31 cellular contexts compared by ENCODE assay signal in the genomic region with DNA sequence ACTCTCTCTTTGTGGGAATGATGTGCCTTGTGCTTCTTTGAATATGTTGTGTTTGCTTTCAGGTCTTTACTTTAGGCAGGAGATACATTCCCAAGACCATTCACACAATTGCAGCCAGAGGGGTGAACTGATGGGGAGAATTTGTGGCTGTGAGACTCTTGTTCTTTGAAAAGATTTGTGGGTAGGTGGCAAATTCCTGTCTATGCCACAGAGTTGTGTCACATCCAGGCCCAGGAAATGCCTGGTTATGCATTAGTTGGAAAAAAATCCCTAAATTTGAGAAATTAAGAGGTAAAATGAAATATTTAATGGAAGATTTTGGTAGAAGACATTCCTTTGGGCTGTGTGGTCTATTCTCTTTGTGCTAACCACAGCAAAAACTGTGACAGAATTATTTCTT. TPM values are rescaled to one million over a fixed set of nuclear protein-coding genes. Genes with fewer than 3 reads are reported as not detected.
"Had no signal": no experiment of that assay in that cellular context is flagged by ENCODE, and none has a peak within 500 bp of the region (broad histone marks: within the 10 kb centered on the region; RNA-seq: fewer than 3 reads in every experiment).

No MANE protein-coding gene starts in this region.

- H3K9me3 Mint-ChIP-seq: activated CD4-positive, alpha-beta memory T cell treated with anti-CD3 and anti-CD28 coated beads for 36 hours; activated naive CD4-positive, alpha-beta T cell treated with anti-CD3 and anti-CD28 coated beads, Interleukin-2, amount 10 ng/mL, durations not matched to agents 7 days and 5 days; activated naive CD4-positive, alpha-beta T cell treated with anti-CD3 and anti-CD28 coated beads, Interleukin-2, amount 50 U/mL, for 72 hours; activated naive CD8-positive, alpha-beta T cell treated with anti-CD3 and anti-CD28 coated beads, Interleukin-2, amount 10 ng/mL, durations not matched to agents 7 days and 5 days; activated T-cell treated with anti-CD3 and anti-CD28 coated beads, Interleukin-2, amount 50 U/mL, for 24 hours had no signal

- H3K4me3 ChIP-seq: ascending aorta, body of pancreas, colonic mucosa, esophagus squamous epithelium, gastroesophageal sphincter, heart right ventricle had no signal

- H3K27me3 ChIP-seq: ascending aorta, body of pancreas, colonic mucosa, esophagus squamous epithelium, gastroesophageal sphincter, heart right ventricle had no signal

- H3K36me3 ChIP-seq: ascending aorta, colonic mucosa, esophagus squamous epithelium, gastroesophageal sphincter, heart right ventricle had no signal

- H3K27me3 Mint-ChIP-seq: activated CD4-positive, alpha-beta memory T cell treated with anti-CD3 and anti-CD28 coated beads for 36 hours; activated naive CD4-positive, alpha-beta T cell treated with anti-CD3 and anti-CD28 coated beads, Interleukin-2, amount 10 ng/mL, durations not matched to agents 7 days and 5 days; activated naive CD8-positive, alpha-beta T cell treated with anti-CD3 and anti-CD28 coated beads, Interleukin-2, amount 10 ng/mL, durations not matched to agents 7 days and 5 days; activated T-cell treated with anti-CD3 and anti-CD28 coated beads, Interleukin-2, amount 50 U/mL, for 24 hours had no signal

- H3K36me3 Mint-ChIP-seq: activated CD4-positive, alpha-beta memory T cell treated with anti-CD3 and anti-CD28 coated beads for 36 hours; activated naive CD4-positive, alpha-beta T cell treated with anti-CD3 and anti-CD28 coated beads, Interleukin-2, amount 10 ng/mL, durations not matched to agents 7 days and 5 days; activated naive CD4-positive, alpha-beta T cell treated with anti-CD3 and anti-CD28 coated beads, Interleukin-2, amount 50 U/mL, for 72 hours; activated naive CD8-positive, alpha-beta T cell treated with anti-CD3 and anti-CD28 coated beads, Interleukin-2, amount 10 ng/mL, durations not matched to agents 7 days and 5 days had no signal

- H3K4me1 ChIP-seq: ascending aorta, body of pancreas, colonic mucosa, esophagus squamous epithelium, gastroesophageal sphincter, heart right ventricle had no signal

- H3K4me3 Mint-ChIP-seq: activated CD4-positive, alpha-beta memory T cell treated with anti-CD3 and anti-CD28 coated beads for 36 hours; activated CD4-positive, alpha-beta T cell treated with anti-CD3 and anti-CD28 coated beads for 36 hours; activated CD4-positive, alpha-beta T cell treated with anti-CD3 and anti-CD28 coated beads, Interleukin-2, amount 10 ng/mL, durations not matched to agents 24 days and 14 days; activated naive CD4-positive, alpha-beta T cell treated with anti-CD3 and anti-CD28 coated beads, Interleukin-2, amount 10 ng/mL, durations not matched to agents 7 days and 5 days; activated naive CD8-positive, alpha-beta T cell treated with anti-CD3 and anti-CD28 coated beads, Interleukin-2, amount 10 ng/mL, durations not matched to agents 7 days and 5 days; activated T-cell treated with anti-CD3 and anti-CD28 coated beads, Interleukin-2, amount 50 U/mL, for 24 hours; activated T-cell treated with anti-CD3 and anti-CD28 coated beads, Interleukin-2, amount 50 U/mL, for 72 hours had no signal

- H3K27ac ChIP-seq: ascending aorta, body of pancreas, colonic mucosa, epithelial cell of prostate, esophagus squamous epithelium, gastroesophageal sphincter, heart right ventricle had no signal

- H3K9me3 ChIP-seq: ascending aorta, body of pancreas, colonic mucosa, esophagus squamous epithelium, gastroesophageal sphincter, heart right ventricle had no signal

- H3K4me1 Mint-ChIP-seq: activated CD4-positive, alpha-beta T cell treated with anti-CD3 and anti-CD28 coated beads for 36 hours; activated CD4-positive, alpha-beta T cell treated with anti-CD3 and anti-CD28 coated beads, Interleukin-2, amount 10 ng/mL, durations not matched to agents 24 days and 14 days; activated naive CD4-positive, alpha-beta T cell treated with anti-CD3 and anti-CD28 coated beads, Interleukin-2, amount 10 ng/mL, durations not matched to agents 7 days and 5 days; activated naive CD8-positive, alpha-beta T cell treated with anti-CD3 and anti-CD28 coated beads, Interleukin-2, amount 10 ng/mL, durations not matched to agents 7 days and 5 days had no signal

- DNase-seq: activated CD4-positive, alpha-beta memory T cell treated with anti-CD3 and anti-CD28 coated beads for 36 hours; activated CD4-positive, alpha-beta T cell treated with anti-CD3 and anti-CD28 coated beads for 36 hours; activated CD4-positive, alpha-beta T cell treated with anti-CD3 and anti-CD28 coated beads, Interleukin-2, amount 10 ng/mL, durations not matched to agents 24 days and 14 days; activated CD4-positive, CD25-positive, alpha-beta regulatory T cell; activated CD4-positive, CD25-positive, alpha-beta regulatory T cell treated with anti-CD3 and anti-CD28 coated beads, Interleukin-2, amount 50 U/mL, for 72 hours; activated CD8-positive, alpha-beta memory T cell treated with anti-CD3 and anti-CD28 coated beads, Interleukin-2, amount 50 U/mL, for 48 hours; activated gamma-delta T cell; activated naive CD4-positive, alpha-beta T cell; activated naive CD4-positive, alpha-beta T cell treated with anti-CD3 and anti-CD28 coated beads, Interleukin-2, amount 10 ng/mL, durations not matched to agents 7 days and 5 days; activated naive CD8-positive, alpha-beta T cell treated with anti-CD3 and anti-CD28 coated beads, Interleukin-2, amount 10 ng/mL, durations not matched to agents 7 days and 5 days; activated T-cell treated with anti-CD3 and anti-CD28 coated beads for 4 hours; activated T-cell treated with anti-CD3 and anti-CD28 coated beads, Interleukin-2, amount 50 U/mL, for 24 hours; activated T-cell treated with anti-CD3 and anti-CD28 coated beads, Interleukin-2, amount 50 U/mL, for 72 hours; body of pancreas; caudate nucleus; colonic mucosa; effector CD8-positive, alpha-beta T cell; esophagus squamous epithelium; foreskin melanocyte; heart right ventricle; T-helper 2 cell had no signal

- ATAC-seq: activated CD4-positive, alpha-beta T cell treated with anti-CD3 and anti-CD28 coated beads for 36 hours; activated naive CD4-positive, alpha-beta T cell treated with anti-CD3 and anti-CD28 coated beads, Interleukin-2, amount 50 U/mL, for 72 hours; activated T-cell treated with anti-CD3 and anti-CD28 coated beads, Interleukin-2, amount 50 U/mL, for 72 hours; body of pancreas; gastroesophageal sphincter; heart right ventricle had no signal

- H3K27ac Mint-ChIP-seq: activated CD4-positive, alpha-beta memory T cell treated with anti-CD3 and anti-CD28 coated beads for 36 hours; activated CD4-positive, alpha-beta T cell treated with anti-CD3 and anti-CD28 coated beads for 36 hours; activated CD4-positive, alpha-beta T cell treated with anti-CD3 and anti-CD28 coated beads, Interleukin-2, amount 10 ng/mL, durations not matched to agents 24 days and 14 days; activated naive CD4-positive, alpha-beta T cell treated with anti-CD3 and anti-CD28 coated beads, Interleukin-2, amount 10 ng/mL, durations not matched to agents 7 days and 5 days; activated naive CD8-positive, alpha-beta T cell treated with anti-CD3 and anti-CD28 coated beads, Interleukin-2, amount 10 ng/mL, durations not matched to agents 7 days and 5 days; activated T-cell treated with anti-CD3 and anti-CD28 coated beads, Interleukin-2, amount 50 U/mL, for 24 hours; activated T-cell treated with anti-CD3 and anti-CD28 coated beads, Interleukin-2, amount 50 U/mL, for 72 hours had no signal

RNA-seq across cellular contexts. Expression of a gene that starts 28.8 kb away (rescaled TPM):
- total RNA-seq: activated CD4-positive, alpha-beta memory T cell treated with anti-CD3 and anti-CD28 coated beads for 36 hours; activated CD4-positive, alpha-beta T cell treated with anti-CD3 and anti-CD28 coated beads for 36 hours; activated CD4-positive, alpha-beta T cell treated with anti-CD3 and anti-CD28 coated beads, Interleukin-2, amount 10 ng/mL, durations not matched to agents 24 days and 14 days; activated naive CD4-positive, alpha-beta T cell treated with anti-CD3 and anti-CD28 coated beads, Interleukin-2, amount 50 U/mL, for 72 hours; activated naive CD8-positive, alpha-beta T cell treated with anti-CD3 and anti-CD28 coated beads, Interleukin-2, amount 10 ng/mL, durations not matched to agents 7 days and 5 days; activated T-cell treated with anti-CD3 and anti-CD28 coated beads, Interleukin-2, amount 50 U/mL, for 72 hours; colonic mucosa; dermis microvascular lymphatic vessel endothelial cell; endothelial cell of umbilical vein; fibroblast of villous mesenchyme; glomerular endothelial cell; T-helper 1 cell treated with Interleukin-12 subunit alpha and Interleukin-12 subunit beta and Interleukin-4 antibody, amounts not matched to agents 30 ng/mL and 1 ng/mL, for 36 hours had no signal
- polyA plus RNA-seq: endothelial cell of umbilical vein, fibroblast of lung, heart right ventricle had no signal
